ENCODE assay signal across 25 cellular contexts in the genomic region with DNA sequence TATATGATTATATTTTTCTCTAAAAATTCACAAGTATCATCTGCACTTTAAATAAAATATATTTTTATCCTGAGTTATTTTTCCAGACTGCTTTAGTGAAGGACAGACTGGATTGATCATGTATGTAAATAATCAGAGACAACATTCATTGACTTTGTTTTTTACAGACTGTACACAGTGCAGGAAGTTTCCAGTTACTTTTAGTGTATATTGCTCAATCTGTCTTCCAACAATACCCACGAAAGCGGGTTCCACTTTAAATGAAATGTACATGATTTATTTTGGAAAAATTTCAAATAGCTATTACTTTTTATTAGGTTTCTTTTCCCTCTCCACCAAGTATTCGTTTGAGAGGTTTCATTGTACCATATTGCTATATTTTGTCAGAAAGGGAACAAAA.
DNase-seq lines count a peak whose midpoint lies in the region; ATAC-seq, FAIRE-seq and TF ChIP-seq lines count a peak whose summit lies in the region.
"Had no signal": no experiment of that assay in that cellular context is flagged by ENCODE, and none has a peak within 500 bp of the region (broad histone marks: within the 10 kb centered on the region; RNA-seq: fewer than 3 reads in every experiment).

No MANE protein-coding gene starts in this region.

- H3K4me2 ChIP-seq in HepG2 (ENCODE audit: low read depth, low read length) (peak overlapping the region; percentile 25), smooth muscle cell (no peak overlapping the region)
- H3K4me2 ChIP-seq: BLaER1 treated with 17β-estradiol and CSF1 and Interleukin-3, amounts not matched to agents 10 nM and 100 nM; GM23338 had no signal

- CTCF ChIA-PET in MCF 10A (lab: Yijun Ruan, JAX) (interaction anchor here (1.2 kb wide), 1 partner anchor 140 kb away, joined by 4 read pairs; no protein-coding TSS in a partner anchor), HepG2 (lab: Yijun Ruan, JAX; ENCODE audit: low intra/inter-chr PET ratio, low total read pairs) (no interaction called here), T-cell (lab: Charles Lee) (no interaction called here)

- H3K4me3 ChIP-seq in breast epithelium = no peak overlapping the region
- no peak overlapping the region for H3K4me3 ChIP-seq in SK-N-MC
- no peak overlapping the region for H3K4me3 ChIP-seq in HepG2 (replicated peaks in 1 of 3; ENCODE audit: insufficient read depth in 1 of 3, low read depth in 2 of 3, low read length in 3 of 3)
- H3K4me3 ChIP-seq in smooth muscle cell = no peak overlapping the region
- H3K4me3 ChIP-seq: BLaER1 treated with 17β-estradiol and CSF1 and Interleukin-3, amounts not matched to agents 10 nM and 100 nM; GM23338 had no signal

- POLR2A ChIA-PET in MCF 10A (lab: Yijun Ruan, JAX) = no interaction called here
- POLR2A ChIA-PET in HepG2 (lab: Yijun Ruan, JAX) = no interaction called here
- POLR2A ChIA-PET in T-cell (lab: Charles Lee) = no interaction called here

- no peaks in the 10 kb centered on the region for H3F3A ChIP-seq in smooth muscle cell (ENCODE audit: low read depth)

- H3K9me3 Mint-ChIP-seq in MCF 10A (ENCODE audit: unreplicated experiment) (peaks cover 10% of the 10 kb centered on the region), T-cell (peaks cover 9 to 16% (median 10%) of the 10 kb centered on the region in 3 donors)
- H3K9me3 Mint-ChIP-seq: GM23338 had no signal

- no peak overlapping the region for H3K27ac Mint-ChIP-seq in MCF 10A (ENCODE audit: low read depth, unreplicated experiment)
- H3K27ac Mint-ChIP-seq in T-cell = no peak overlapping the region
- H3K27ac Mint-ChIP-seq: CD14-positive monocyte; CD4-positive, alpha-beta T cell; CD8-positive, alpha-beta memory T cell; GM23338; H9 had no signal

- WGBS in HepG2 (ENCODE audit: low lambda C conversion rate) = 3% methylated on average over 3 of the region's 3 CpGs
- WGBS in smooth muscle cell (ENCODE audit: low lambda C conversion rate) = 76% methylated on average over 3 of the region's 3 CpGs

- H3K4me1 ChIP-seq in breast epithelium (no peaks in the 10 kb centered on the region), HepG2 (ENCODE audit: insufficient read depth, low read length) (peaks cover 21% of the 10 kb centered on the region), smooth muscle cell (ENCODE audit: low read depth) (no peaks in the 10 kb centered on the region)
- H3K4me1 ChIP-seq: BE2C; BLaER1 treated with 17β-estradiol and CSF1 and Interleukin-3, amounts not matched to agents 10 nM and 100 nM had no signal

- H3K36me3 Mint-ChIP-seq in MCF 10A (ENCODE audit: insufficient read depth, unreplicated experiment) = no peaks in the 10 kb centered on the region
- no peaks in the 10 kb centered on the region for H3K36me3 Mint-ChIP-seq in T-cell
- H3K36me3 Mint-ChIP-seq: CD14-positive monocyte had no signal

- H3K27me3 ChIP-seq in breast epithelium = no peaks in the 10 kb centered on the region
- H3K27me3 ChIP-seq in HepG2 (ENCODE audit: control insufficient read depth in 1 of 2, insufficient read depth in 2 of 2, low read length in 2 of 2) = no peaks in the 10 kb centered on the region
- no peaks in the 10 kb centered on the region for H3K27me3 ChIP-seq in smooth muscle cell (ENCODE audit: low read depth)
- H3K27me3 ChIP-seq: BE2C; BLaER1 treated with 17β-estradiol and CSF1 and Interleukin-3, amounts not matched to agents 10 nM and 100 nM had no signal

- no peak for TF ChIP-seq CTCF in MCF 10A (IDR thresholded peaks at IDR 0.05; ENCODE audit: unreplicated experiment)
- TF ChIP-seq CTCF in breast epithelium (IDR thresholded peaks at IDR 0.05) = no peak
- no peak for TF ChIP-seq CTCF in HepG2 (CRISPR knock-in tag; IDR thresholded peaks at IDR 0.05)
- TF ChIP-seq CTCF in smooth muscle cell (IDR thresholded peaks at IDR 0.05; ENCODE audit: borderline replicate concordance, insufficient read depth, poor library complexity, severe bottlenecking) = no peak

- H3K4me3 Mint-ChIP-seq in MCF 10A (ENCODE audit: unreplicated experiment) (no peak overlapping the region), T-cell (no peak overlapping the region)
- H3K4me3 Mint-ChIP-seq: CD14-positive monocyte; CD4-positive, alpha-beta T cell; CD8-positive, alpha-beta memory T cell; GM23338; H9 had no signal

- no peak for FAIRE-seq in HepG2 (lab: Jason Lieb, UNC)
- FAIRE-seq: A204.1, GM12891, GM18507 had no signal

- H3K27me3 Mint-ChIP-seq in MCF 10A (ENCODE audit: insufficient read depth, unreplicated experiment) = no peaks in the 10 kb centered on the region
- no peaks in the 10 kb centered on the region for H3K27me3 Mint-ChIP-seq in T-cell
- H3K27me3 Mint-ChIP-seq: CD4-positive, alpha-beta T cell; CD8-positive, alpha-beta memory T cell had no signal

- H3K36me3 ChIP-seq in breast epithelium (no peaks in the 10 kb centered on the region), SK-N-MC (ENCODE audit: insufficient read depth, low read length) (no peaks in the 10 kb centered on the region), HepG2 (replicated peaks in 1 of 2; ENCODE audit: control insufficient read depth in 1 of 2, insufficient read depth in 2 of 2, low read length in 2 of 2) (no peaks in the 10 kb centered on the region), smooth muscle cell (ENCODE audit: low read depth) (no peaks in the 10 kb centered on the region)
- H3K36me3 ChIP-seq: BE2C; BLaER1 treated with 17β-estradiol and CSF1 and Interleukin-3, amounts not matched to agents 10 nM and 100 nM had no signal

- no peak overlapping the region for H3K9ac ChIP-seq in SK-N-MC (ENCODE audit: insufficient read length)
- H3K9ac ChIP-seq in HepG2 (ENCODE audit: insufficient read depth, low read depth, low read length) = no peak overlapping the region
- no peak overlapping the region for H3K9ac ChIP-seq in smooth muscle cell (ENCODE audit: low read depth)
- H3K9ac ChIP-seq: BLaER1 treated with 17β-estradiol and CSF1 and Interleukin-3, amounts not matched to agents 10 nM and 100 nM had no signal

- H2AFZ ChIP-seq in HepG2 (ENCODE audit: low read length) = no peak overlapping the region
- H2AFZ ChIP-seq in smooth muscle cell (ENCODE audit: low read depth) = peak overlapping the region; percentile 26
- H2AFZ ChIP-seq: GM23338 had no signal

- peak; percentile 54; the same call in 2 of the 3 replicates for ATAC-seq in HepG2
- no peak for ATAC-seq in T-cell (replicated peaks in 1 of 4)
- ATAC-seq: GM23338, HCT116 had no signal

- no peak for TF ChIP-seq POLR2A in breast epithelium (IDR thresholded peaks at IDR 0.05)
- TF ChIP-seq POLR2A in HepG2 (IDR thresholded peaks at IDR 0.05; ENCODE audit: insufficient read depth in 1 of 2, low read depth in 2 of 2, low read length in 2 of 2) = no peak

- H3K79me2 ChIP-seq in HepG2 (ENCODE audit: insufficient read depth, low read length) (no peaks in the 10 kb centered on the region), smooth muscle cell (ENCODE audit: low read depth) (no peaks in the 10 kb centered on the region)

- in situ Hi-C loops in HepG2 (cut with HindIII; ENCODE audit: extremely low pct_ligation_motif_present, low pct_unique_long_range_greater_than_20kb) = no loop called here

- TF ChIP-seq EP300 in HepG2 (IDR thresholded peaks at IDR 0.05; ENCODE audit: low read depth in 2 of 2, low read length in 2 of 2) (no peak), HepG2 (CRISPR knock-in tag; IDR thresholded peaks at IDR 0.05; ENCODE audit: borderline replicate concordance) (no peak)

- H3K4me1 Mint-ChIP-seq in MCF 10A (ENCODE audit: insufficient read depth, unreplicated experiment) (no peaks in the 10 kb centered on the region), T-cell (no peaks in the 10 kb centered on the region)
- H3K4me1 Mint-ChIP-seq: CD14-positive monocyte; CD8-positive, alpha-beta memory T cell; GM23338; H9 had no signal

- no peaks in the 10 kb centered on the region for H4K20me1 ChIP-seq in HepG2 (ENCODE audit: insufficient read depth, low read length)
- H4K20me1 ChIP-seq in smooth muscle cell (ENCODE audit: low read depth) = no peaks in the 10 kb centered on the region
- H4K20me1 ChIP-seq: BLaER1 treated with 17β-estradiol and CSF1 and Interleukin-3, amounts not matched to agents 10 nM and 100 nM had no signal

- no peak overlapping the region for H3K27ac ChIP-seq in breast epithelium
- no peak overlapping the region for H3K27ac ChIP-seq in SK-N-MC
- H3K27ac ChIP-seq in HepG2 (ENCODE audit: extremely low read length, insufficient read depth, low read length) = peak overlapping the region; percentile 59
- no peak overlapping the region for H3K27ac ChIP-seq in smooth muscle cell (ENCODE audit: low read depth)
- H3K27ac ChIP-seq: 22Rv1; BLaER1 treated with 17β-estradiol and CSF1 and Interleukin-3, amounts not matched to agents 10 nM and 100 nM had no signal

- H3K9me3 ChIP-seq in breast epithelium (no peaks in the 10 kb centered on the region), SK-N-MC (ENCODE audit: low read depth, low read length) (no peaks in the 10 kb centered on the region), HepG2 (ENCODE audit: low read length) (no peaks in the 10 kb centered on the region), smooth muscle cell (replicated peaks; ENCODE audit: low read depth) (no peaks in the 10 kb centered on the region)
- H3K9me3 ChIP-seq: BE2C; BLaER1 treated with 17β-estradiol and CSF1 and Interleukin-3, amounts not matched to agents 10 nM and 100 nM had no signal

- no TSS peak for BruUV-seq in MCF 10A (replicated peaks; lab: Mats Ljungman, UMichigan)
- BruUV-seq in HepG2 (replicated peaks; lab: Mats Ljungman, UMichigan) = no TSS peak

- intact Hi-C loops in MCF 10A (cut with micrococcal nuclease) (no loop called here), breast epithelium (cut with DNase I; ENCODE audit: low total_unique reads) (no loop called here), HepG2 (cut with micrococcal nuclease; ENCODE audit: unreplicated experiment) (no loop called here)

- peak; percentile 11 for DNase-seq in MCF 10A (ENCODE audit: unreplicated experiment)
- DNase-seq in breast epithelium (ENCODE audit: low spot score in 2 of 2) = no peak
- peak; percentile 6 for DNase-seq in SK-N-MC (ENCODE audit: low read depth, low spot score)
- no peak for DNase-seq in HepG2 (ENCODE audit: low spot score)
- DNase-seq in smooth muscle cell (lab: John Stamatoyannopoulos, UW; ENCODE audit: unreplicated experiment) = no peak
- no peak for DNase-seq in NCI-H524 (lab: John Stamatoyannopoulos, UW)
- no peak for DNase-seq in T-cell
- no peak for DNase-seq in DMS53 (lab: John Stamatoyannopoulos, UW)
- DNase-seq: ACHN; AML-193; BE2C; CD4-positive, alpha-beta T cell; CD8-positive, alpha-beta memory T cell; DMS 273 treated with DMSO at 0.1 percent for 48 hours; DMS79 treated with DMSO at 0.1 percent for 48 hours; GF-D8; H9 had no signal

- no peak for TF ChIP-seq RAD21 in HepG2 (CRISPR knock-in tag; IDR thresholded peaks at IDR 0.05)

TF ChIP-seq in HepG2, 621 proteins besides CTCF, POLR2A, EP300 and RAD21 (continues in another document):
- TF ChIP-seq SOX6 (IDR thresholded peaks at IDR 0.05) (no peak), SOX6 (CRISPR knock-in tag; IDR thresholded peaks at IDR 0.05) (peak; percentile 20; the same call in 1 of the 2 replicates), CEBPG (CRISPR knock-in tag; IDR thresholded peaks at IDR 0.05) (peak; percentile 68), BCL6 (CRISPR knock-in tag; IDR thresholded peaks at IDR 0.05) (0 out of 2 replicates have a peak, but pooled peaks have one; percentile 35), RAD51 (IDR thresholded peaks at IDR 0.05; ENCODE audit: borderline replicate concordance) (no peak), CEBPB (IDR thresholded peaks at IDR 0.05; ENCODE audit: borderline replicate concordance, low read depth, low read length) (peak; percentile 47; the same call in 1 of the 2 replicates), ZNF549 (CRISPR knock-in tag; IDR thresholded peaks at IDR 0.05) (no peak)

Comparison
In these comparisons a context has a peak if more than half of its experiments do, and no peak if none do; other contexts are left out.
1. DNase-seq: peak in MCF 10A (single experiment) and SK-N-MC (single experiment); none in breast epithelium (0 of 2), HepG2 (single experiment), smooth muscle cell (single experiment), NCI-H524 (0 of 2), T-cell (0 of 34) and DMS53 (single experiment).